ENCODE assay signal across 1 cellular context in genomic region chr17:13587487-13588338, GRCh38.
A peak's percentile ranks its signal among the peaks of the same experiment; 100 is the strongest.
TF ChIP-seq lines count a peak whose summit lies in the region.

No MANE protein-coding gene starts in this region.

TF ChIP-seq in GM12878, 131 proteins besides CTCF, POLR2A, EP300 and RAD21:
- no peak for TF ChIP-seq SREBF1 (IDR thresholded peaks at IDR 0.05; ENCODE audit: low read length)
- TF ChIP-seq, protein P1, sequence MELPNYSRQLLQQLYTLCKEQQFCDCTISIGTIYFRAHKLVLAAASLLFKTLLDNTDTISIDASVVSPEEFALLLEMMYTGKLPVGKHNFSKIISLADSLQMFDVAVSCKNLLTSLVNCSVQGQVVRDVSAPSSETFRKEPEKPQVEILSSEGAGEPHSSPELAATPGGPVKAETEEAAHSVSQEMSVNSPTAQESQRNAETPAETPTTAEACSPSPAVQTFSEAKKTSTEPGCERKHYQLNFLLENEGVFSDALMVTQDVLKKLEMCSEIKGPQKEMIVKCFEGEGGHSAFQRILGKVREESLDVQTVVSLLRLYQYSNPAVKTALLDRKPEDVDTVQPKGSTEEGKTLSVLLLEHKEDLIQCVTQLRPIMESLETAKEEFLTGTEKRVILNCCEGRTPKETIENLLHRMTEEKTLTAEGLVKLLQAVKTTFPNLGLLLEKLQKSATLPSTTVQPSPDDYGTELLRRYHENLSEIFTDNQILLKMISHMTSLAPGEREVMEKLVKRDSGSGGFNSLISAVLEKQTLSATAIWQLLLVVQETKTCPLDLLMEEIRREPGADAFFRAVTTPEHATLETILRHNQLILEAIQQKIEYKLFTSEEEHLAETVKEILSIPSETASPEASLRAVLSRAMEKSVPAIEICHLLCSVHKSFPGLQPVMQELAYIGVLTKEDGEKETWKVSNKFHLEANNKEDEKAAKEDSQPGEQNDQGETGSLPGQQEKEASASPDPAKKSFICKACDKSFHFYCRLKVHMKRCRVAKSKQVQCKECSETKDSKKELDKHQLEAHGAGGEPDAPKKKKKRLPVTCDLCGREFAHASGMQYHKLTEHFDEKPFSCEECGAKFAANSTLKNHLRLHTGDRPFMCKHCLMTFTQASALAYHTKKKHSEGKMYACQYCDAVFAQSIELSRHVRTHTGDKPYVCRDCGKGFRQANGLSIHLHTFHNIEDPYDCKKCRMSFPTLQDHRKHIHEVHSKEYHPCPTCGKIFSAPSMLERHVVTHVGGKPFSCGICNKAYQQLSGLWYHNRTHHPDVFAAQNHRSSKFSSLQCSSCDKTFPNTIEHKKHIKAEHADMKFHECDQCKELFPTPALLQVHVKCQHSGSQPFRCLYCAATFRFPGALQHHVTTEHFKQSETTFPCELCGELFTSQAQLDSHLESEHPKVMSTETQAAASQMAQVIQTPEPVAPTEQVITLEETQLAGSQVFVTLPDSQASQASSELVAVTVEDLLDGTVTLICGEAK (IDR thresholded peaks at IDR 0.05; ENCODE audit: borderline replicate concordance): peak; percentile 39; the same call in 1 of the 2 replicates
- TF ChIP-seq, protein P2, sequence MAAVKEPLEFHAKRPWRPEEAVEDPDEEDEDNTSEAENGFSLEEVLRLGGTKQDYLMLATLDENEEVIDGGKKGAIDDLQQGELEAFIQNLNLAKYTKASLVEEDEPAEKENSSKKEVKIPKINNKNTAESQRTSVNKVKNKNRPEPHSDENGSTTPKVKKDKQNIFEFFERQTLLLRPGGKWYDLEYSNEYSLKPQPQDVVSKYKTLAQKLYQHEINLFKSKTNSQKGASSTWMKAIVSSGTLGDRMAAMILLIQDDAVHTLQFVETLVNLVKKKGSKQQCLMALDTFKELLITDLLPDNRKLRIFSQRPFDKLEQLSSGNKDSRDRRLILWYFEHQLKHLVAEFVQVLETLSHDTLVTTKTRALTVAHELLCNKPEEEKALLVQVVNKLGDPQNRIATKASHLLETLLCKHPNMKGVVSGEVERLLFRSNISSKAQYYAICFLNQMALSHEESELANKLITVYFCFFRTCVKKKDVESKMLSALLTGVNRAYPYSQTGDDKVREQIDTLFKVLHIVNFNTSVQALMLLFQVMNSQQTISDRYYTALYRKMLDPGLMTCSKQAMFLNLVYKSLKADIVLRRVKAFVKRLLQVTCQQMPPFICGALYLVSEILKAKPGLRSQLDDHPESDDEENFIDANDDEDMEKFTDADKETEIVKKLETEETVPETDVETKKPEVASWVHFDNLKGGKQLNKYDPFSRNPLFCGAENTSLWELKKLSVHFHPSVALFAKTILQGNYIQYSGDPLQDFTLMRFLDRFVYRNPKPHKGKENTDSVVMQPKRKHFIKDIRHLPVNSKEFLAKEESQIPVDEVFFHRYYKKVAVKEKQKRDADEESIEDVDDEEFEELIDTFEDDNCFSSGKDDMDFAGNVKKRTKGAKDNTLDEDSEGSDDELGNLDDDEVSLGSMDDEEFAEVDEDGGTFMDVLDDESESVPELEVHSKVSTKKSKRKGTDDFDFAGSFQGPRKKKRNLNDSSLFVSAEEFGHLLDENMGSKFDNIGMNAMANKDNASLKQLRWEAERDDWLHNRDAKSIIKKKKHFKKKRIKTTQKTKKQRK (IDR thresholded peaks at IDR 0.05; ENCODE audit: low read depth, low read length): no peak
- TF ChIP-seq, protein P3, sequence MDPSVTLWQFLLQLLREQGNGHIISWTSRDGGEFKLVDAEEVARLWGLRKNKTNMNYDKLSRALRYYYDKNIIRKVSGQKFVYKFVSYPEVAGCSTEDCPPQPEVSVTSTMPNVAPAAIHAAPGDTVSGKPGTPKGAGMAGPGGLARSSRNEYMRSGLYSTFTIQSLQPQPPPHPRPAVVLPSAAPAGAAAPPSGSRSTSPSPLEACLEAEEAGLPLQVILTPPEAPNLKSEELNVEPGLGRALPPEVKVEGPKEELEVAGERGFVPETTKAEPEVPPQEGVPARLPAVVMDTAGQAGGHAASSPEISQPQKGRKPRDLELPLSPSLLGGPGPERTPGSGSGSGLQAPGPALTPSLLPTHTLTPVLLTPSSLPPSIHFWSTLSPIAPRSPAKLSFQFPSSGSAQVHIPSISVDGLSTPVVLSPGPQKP (IDR thresholded peaks at IDR 0.05; ENCODE audit: low read depth, low read length): no peak
